8 cellular contexts compared by ENCODE assay signal in genomic region chr19:33796164-33797100, GRCh38. TPM values are rescaled to one million over a fixed set of nuclear protein-coding genes. Genes with fewer than 3 reads are reported as not detected.
DNase-seq lines count a peak whose midpoint lies in the region; ATAC-seq and TF ChIP-seq lines count a peak whose summit lies in the region.

Gene KCTD15 (plus strand): TSS chr19:33796870. CDS start chr19:33800455, 3,585 bp downstream.

- H3K9me3 ChIP-seq in ascending aorta (no peaks in the 10 kb centered on the region), right cardiac atrium (ENCODE audit: control insufficient read depth, low read length) (no peaks in the 10 kb centered on the region), psoas muscle (no peaks in the 10 kb centered on the region)

- under 1% methylated on average over 125 of the region's 125 CpGs for WGBS in right cardiac atrium
- 0 to 1% (median 0%) methylated on average over 51 to 123 of the region's 125 CpGs for WGBS in psoas muscle, 3 donors

- H3K27ac ChIP-seq in ascending aorta: peak within 1 kb of the TSS; percentile 93 to 96
- peak within 1 kb of the TSS; percentile 81 for H3K27ac ChIP-seq in right cardiac atrium (ENCODE audit: low read length)
- H3K27ac ChIP-seq in psoas muscle: peak within 1 kb of the TSS; percentile 78

- peaks cover 2 to 5% of the 10 kb centered on the region in 2 donors for H3K36me3 ChIP-seq in ascending aorta
- no peaks in the 10 kb centered on the region for H3K36me3 ChIP-seq in psoas muscle (ENCODE audit: insufficient read depth in 1 of 2, low read depth in 1 of 2)

- DNase-seq in NCI-H2029 (lab: John Stamatoyannopoulos, UW) (peak; percentile 12), NCI-H2029 treated with DMSO at 0.1 percent for 48 hours (lab: John Stamatoyannopoulos, UW) (no peak), NCI-H69 (lab: John Stamatoyannopoulos, UW) (peak; percentile 88), ascending aorta (ENCODE audit: low spot score in 2 of 2) (no peak), right cardiac atrium (peak; percentile 58 to 83 (median 81)), psoas muscle (peak; percentile 52 to 68)
- DNase-seq in effector CD4-positive, alpha-beta T cell: no peak

- TF ChIP-seq CTCF in ascending aorta (IDR thresholded peaks at IDR 0.05): no peak
- TF ChIP-seq CTCF in psoas muscle (IDR thresholded peaks at IDR 0.05): no peak

- peak within 1 kb of the TSS; percentile 77 to 93 for H3K4me3 ChIP-seq in ascending aorta
- H3K4me3 ChIP-seq in right cardiac atrium (ENCODE audit: low read length): peak within 1 kb of the TSS; percentile 72
- peak within 1 kb of the TSS; percentile 74 for H3K4me3 ChIP-seq in psoas muscle

- ATAC-seq in right cardiac atrium: peak; percentile 5 to 12
- ATAC-seq in psoas muscle: peak; percentile 15 to 41 (median 30)
- ATAC-seq in HG03097 (IDR thresholded peaks at IDR 0.05; ENCODE audit: low FRiP score, unreplicated experiment): no peak

- H3K4me1 ChIP-seq in ascending aorta: peaks cover 4 to 6% of the 10 kb centered on the region in 2 donors
- H3K4me1 ChIP-seq in right cardiac atrium (ENCODE audit: control insufficient read depth, insufficient read depth, low read length): peaks cover 2% of the 10 kb centered on the region
- peaks cover 15% of the 10 kb centered on the region for H3K4me1 ChIP-seq in psoas muscle

- intact Hi-C loops in ascending aorta (cut with DNase I) (loop anchor here (5.0 to 10.0 kb wide), 5 partner anchors 71 to 1468 kb away; partner anchors contain the start of genes FXYD7 and USF2), right cardiac atrium (cut with DNase I) (loop anchor here in 3 of 4 donors (5.0 to 10.0 kb wide), 2 partner anchors 108 to 201 kb away; no protein-coding TSS in a partner anchor), psoas muscle (cut with DNase I) (loop anchor here in 1 of 2 donors (10.0 kb wide), 1 partner anchor 108 kb away; no protein-coding TSS in a partner anchor)

- H3K27me3 ChIP-seq in ascending aorta (no peaks in the 10 kb centered on the region), right cardiac atrium (ENCODE audit: control insufficient read depth, insufficient read depth) (no peaks in the 10 kb centered on the region), psoas muscle (ENCODE audit: insufficient read depth in 3 of 3, low read length in 2 of 3) (peaks cover 0 to 47% (median 9%) of the 10 kb centered on the region in 3 donors)

RNA-seq across cellular contexts. Expression of gene KCTD15, which starts in this region (rescaled TPM):
- total RNA-seq in ascending aorta (57.3 TPM), right cardiac atrium (10 to 100 TPM; 10.6 to 14.6 (median 12.7) TPM), psoas muscle (1 to 10 TPM; 3.2 to 9.1 (median 7.2) TPM)
- polyA plus RNA-seq in right cardiac atrium (10.3 TPM), psoas muscle (1 to 10 TPM; 2.1 to 5.7 (median 2.1) TPM)

Comparison
In these comparisons a context has a peak if more than half of its experiments do, and no peak if none do; other contexts are left out.
1. DNase-seq: peak in NCI-H2029 (single experiment), NCI-H69 (single experiment), right cardiac atrium (3 of 3) and psoas muscle (2 of 2); none in NCI-H2029 treated with DMSO at 0.1 percent for 48 hours (single experiment), ascending aorta (0 of 2) and effector CD4-positive, alpha-beta T cell (single experiment).
2. Peak in every context shown above with its lines, with median percentiles within 50 percentile points of each other: H3K27ac ChIP-seq and H3K4me3 ChIP-seq.